Comparison of ENCODE assay signal across 8 cellular contexts in the genomic region with DNA sequence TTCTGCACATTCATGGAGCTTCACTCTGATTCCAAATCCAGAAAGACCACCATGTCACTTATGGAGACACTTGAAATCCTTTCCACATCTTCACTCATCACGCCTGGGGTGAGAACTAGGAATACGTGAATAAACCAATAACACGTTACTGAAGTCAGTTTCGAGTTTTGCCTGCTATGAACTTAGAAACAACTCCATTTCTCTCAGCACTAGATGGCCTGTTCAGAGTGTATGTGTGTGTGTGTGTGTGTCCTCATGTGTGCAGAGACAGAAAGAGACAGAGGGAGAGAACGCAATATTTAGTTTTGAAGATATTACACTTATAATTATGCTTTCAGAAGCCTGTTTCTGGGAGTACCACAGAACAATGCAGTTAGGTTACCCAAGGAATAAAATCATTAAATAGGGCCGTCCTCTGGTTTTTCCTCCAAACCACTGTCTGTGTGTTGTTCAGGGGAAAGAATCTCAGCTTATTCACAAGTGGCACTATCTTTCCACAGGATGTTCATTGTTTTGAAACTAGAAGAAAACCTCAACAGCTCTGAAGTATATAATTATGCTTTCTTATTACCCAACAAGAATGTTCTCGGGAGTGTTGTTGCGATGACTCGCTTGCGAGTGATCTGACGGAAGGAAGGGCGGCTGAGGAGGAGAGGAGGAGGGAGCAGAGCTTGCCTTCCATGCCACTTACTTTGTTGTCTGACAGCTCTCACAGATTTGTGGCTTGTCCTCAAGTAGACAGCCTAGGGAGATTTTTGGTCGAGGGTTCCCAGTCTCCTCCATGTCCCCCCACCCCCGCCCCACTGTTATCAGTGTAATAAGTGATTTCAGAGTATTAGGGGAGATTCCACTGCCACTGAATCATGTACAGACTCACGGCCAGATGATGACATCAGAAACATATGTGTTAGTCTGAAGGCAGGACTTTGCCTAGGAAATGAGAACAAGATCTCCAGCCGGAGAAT.
DNase-seq lines count a peak whose midpoint lies in the region; ATAC-seq and TF ChIP-seq lines count a peak whose summit lies in the region.

No MANE protein-coding gene starts in this region.

- CTCF ChIA-PET in BJ (lab: Yijun Ruan, JAX) = interaction anchor here (0.8 to 1.7 kb wide), 9 partner anchors 14 to 263 kb away, joined by 3 to 5 read pairs (median 4); no protein-coding TSS in a partner anchor

- H2AFZ ChIP-seq in smooth muscle cell (ENCODE audit: low read depth) = no peak overlapping the region

- WGBS in gastroesophageal sphincter (ENCODE audit: low coverage in 1 of 2), 2 donors = 34 to 53% methylated on average over 13 to 15 of the region's 16 CpGs
- 20% methylated on average over 16 of the region's 16 CpGs for WGBS in smooth muscle cell (ENCODE audit: low lambda C conversion rate)

- peak; percentile 91 for ATAC-seq in gastroesophageal sphincter

- peak overlapping the region; percentile 95 for H3K9ac ChIP-seq in smooth muscle cell (ENCODE audit: low read depth)

- H3K27me3 ChIP-seq in BJ (ENCODE audit: control insufficient read depth, insufficient read depth, low read length) (no peaks in the 10 kb centered on the region), gastroesophageal sphincter (no peaks in the 10 kb centered on the region), smooth muscle cell (ENCODE audit: low read depth) (no peaks in the 10 kb centered on the region)

- H3K4me3 ChIP-seq in BJ (ENCODE audit: low read depth, low read length) (peak overlapping the region; percentile 30), gastroesophageal sphincter (no peak overlapping the region), smooth muscle cell (peak overlapping the region; percentile 19)

- H3K36me3 ChIP-seq in BJ (ENCODE audit: control insufficient read depth, insufficient read depth, low read length) (no peaks in the 10 kb centered on the region), gastroesophageal sphincter (no peaks in the 10 kb centered on the region), smooth muscle cell (ENCODE audit: low read depth) (no peaks in the 10 kb centered on the region)

- H3K27ac ChIP-seq in gastroesophageal sphincter (peak overlapping the region; percentile 44 to 75 (median 66)), smooth muscle cell (ENCODE audit: low read depth) (peak overlapping the region; percentile 99)

- TF ChIP-seq EP300 in gastroesophageal sphincter (IDR thresholded peaks at IDR 0.05) = no peak

- H3K4me1 ChIP-seq in gastroesophageal sphincter (peaks cover 3 to 8% (median 4%) of the 10 kb centered on the region in 3 donors), smooth muscle cell (ENCODE audit: low read depth) (peaks cover 30% of the 10 kb centered on the region)

- DNase-seq in BJ (ENCODE audit: low read depth) (peak; percentile 81), OCI-M1 (lab: John Stamatoyannopoulos, UW) (peak; percentile 49), smooth muscle cell (lab: John Stamatoyannopoulos, UW; ENCODE audit: unreplicated experiment) (peak; percentile 35), NCI-H510A (lab: John Stamatoyannopoulos, UW) (no peak), HT-29 (ENCODE audit: low spot score) (no peak), NAMALWA (ENCODE audit: low spot score) (no peak)
- peak; percentile 19 to 43 for DNase-seq in activated T-helper 1 cell treated with anti-CD3 and anti-CD28 coated beads, Interleukin-2, amount 50 U/mL, for 16 hours (ENCODE audit: low read depth in 1 of 2, low spot score in 1 of 2)

- TF ChIP-seq POLR2A in gastroesophageal sphincter (IDR thresholded peaks at IDR 0.05) = no peak

- H3K4me2 ChIP-seq in smooth muscle cell = peak overlapping the region; percentile 77

- no peaks in the 10 kb centered on the region for H4K20me1 ChIP-seq in smooth muscle cell (ENCODE audit: low read depth)

- peaks cover 38% of the 10 kb centered on the region for H3F3A ChIP-seq in smooth muscle cell (ENCODE audit: low read depth)

- H3K79me2 ChIP-seq in smooth muscle cell (ENCODE audit: low read depth) = no peaks in the 10 kb centered on the region

- POLR2A ChIA-PET in BJ (lab: Charles Lee) = interaction anchor here (0.6 to 0.8 kb wide), 3 partner anchors 12 to 1614 kb away, joined by 3 to 5 read pairs (median 3); no protein-coding TSS in a partner anchor

- H3K9me3 ChIP-seq in gastroesophageal sphincter (no peaks in the 10 kb centered on the region), smooth muscle cell (replicated peaks; ENCODE audit: low read depth) (no peaks in the 10 kb centered on the region)

- TF ChIP-seq CTCF in BJ (IDR thresholded peaks at IDR 0.05; ENCODE audit: insufficient read depth, low read depth, low read length) (no peak), gastroesophageal sphincter (IDR thresholded peaks at IDR 0.05) (no peak), smooth muscle cell (IDR thresholded peaks at IDR 0.05; ENCODE audit: borderline replicate concordance, insufficient read depth, poor library complexity, severe bottlenecking) (no peak)

Comparison
In these comparisons a context has a peak if more than half of its experiments do, and no peak if none do; other contexts are left out.
1. DNase-seq: peak in BJ (single experiment), OCI-M1 (single experiment), activated T-helper 1 cell treated with anti-CD3 and anti-CD28 coated beads, Interleukin-2, amount 50 U/mL, for 16 hours (2 of 2) and smooth muscle cell (single experiment); none in NCI-H510A (single experiment), HT-29 (single experiment) and NAMALWA (single experiment).
2. H3K4me3 ChIP-seq: peak in BJ (single experiment) and smooth muscle cell (single experiment); none in gastroesophageal sphincter (0 of 2).